In the genomic region with DNA sequence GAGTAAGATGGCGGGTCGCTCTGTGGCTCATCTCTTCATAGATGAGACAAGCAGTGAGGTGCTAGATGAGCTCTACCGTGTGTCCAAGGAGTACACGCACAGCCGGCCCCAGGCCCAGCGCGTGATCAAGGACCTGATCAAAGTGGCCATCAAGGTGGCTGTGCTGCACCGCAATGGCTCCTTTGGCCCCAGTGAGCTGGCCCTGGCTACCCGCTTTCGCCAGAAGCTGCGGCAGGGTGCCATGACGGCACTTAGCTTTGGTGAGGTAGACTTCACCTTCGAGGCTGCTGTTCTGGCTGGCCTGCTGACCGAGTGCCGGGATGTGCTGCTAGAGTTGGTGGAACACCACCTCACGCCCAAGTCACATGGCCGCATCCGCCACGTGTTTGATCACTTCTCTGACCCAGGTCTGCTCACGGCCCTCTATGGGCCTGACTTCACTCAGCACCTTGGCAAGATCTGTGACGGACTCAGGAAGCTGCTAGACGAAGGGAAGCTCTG, we compare ENCODE assay signal across 16 cellular contexts. TPM values are rescaled to one million over a fixed set of nuclear protein-coding genes. Genes with fewer than 3 reads are reported as not detected.
DNase-seq lines count a peak whose midpoint lies in the region; ATAC-seq lines count a peak whose summit lies in the region.
"Had no signal": no experiment of that assay in that cellular context is flagged by ENCODE, and none has a peak within 500 bp of the region (broad histone marks: within the 10 kb centered on the region; RNA-seq: fewer than 3 reads in every experiment).

No MANE protein-coding gene starts in this region.

- ATAC-seq in T-cell (replicated peaks in 1 of 4), result no peak
- ATAC-seq in effector memory CD8-positive, alpha-beta T cell (replicated peaks), result no peak
- ATAC-seq in stimulated activated memory B cell treated with anti-CD40 and anti-IgM and Interleukin-4, amounts not matched to agents 10 μg/mL and 1 μg/mL and 100 μg/mL, for 72 hours, result no peak
- ATAC-seq in GM21825 (IDR thresholded peaks at IDR 0.05; ENCODE audit: unreplicated experiment), result no peak
- ATAC-seq: mucosa of descending colon had no signal

- CTCF ChIA-PET in activated CD4-positive, alpha-beta T cell treated with anti-CD3 and anti-CD28 coated beads, Interleukin-2, amount 10 ng/mL, durations not matched to agents 7 days and 5 days (lab: Charles Lee), result interaction anchor here (0.9 to 2.1 kb wide), 7 partner anchors 9 to 134 kb away, joined by 3 to 6 read pairs (median 4); no protein-coding TSS in a partner anchor
- CTCF ChIA-PET in T-cell (lab: Charles Lee), result interaction anchor here (1.4 to 3.4 kb wide), 3 partner anchors 59 to 134 kb away, joined by 3 to 29 read pairs (median 10); no protein-coding TSS in a partner anchor

- peak overlapping the region; percentile 97 for H3K27ac Mint-ChIP-seq in activated CD4-positive, alpha-beta T cell treated with anti-CD3 and anti-CD28 coated beads, Interleukin-2, amount 10 ng/mL, durations not matched to agents 7 days and 5 days
- H3K27ac Mint-ChIP-seq in T-cell, result peak overlapping the region; percentile 97 to 100
- H3K27ac Mint-ChIP-seq in effector memory CD8-positive, alpha-beta T cell, result peak overlapping the region; percentile 73 to 90
- H3K27ac Mint-ChIP-seq in stimulated activated memory B cell treated with anti-CD40 and anti-IgM and Interleukin-4, amounts not matched to agents 10 μg/mL and 1 μg/mL and 100 μg/mL, for 72 hours, result peak overlapping the region; percentile 85

- peak overlapping the region; percentile 99 for H3K4me3 Mint-ChIP-seq in activated CD4-positive, alpha-beta T cell treated with anti-CD3 and anti-CD28 coated beads, Interleukin-2, amount 10 ng/mL, durations not matched to agents 7 days and 5 days
- peak overlapping the region; percentile 99 to 100 (median 100) for H3K4me3 Mint-ChIP-seq in T-cell
- peak overlapping the region; percentile 93 to 99 for H3K4me3 Mint-ChIP-seq in effector memory CD8-positive, alpha-beta T cell
- H3K4me3 Mint-ChIP-seq in stimulated activated memory B cell treated with anti-CD40 and anti-IgM and Interleukin-4, amounts not matched to agents 10 μg/mL and 1 μg/mL and 100 μg/mL, for 72 hours, result no peak overlapping the region

- no peak for DNase-seq in activated CD4-positive, alpha-beta T cell treated with anti-CD3 and anti-CD28 coated beads, Interleukin-2, amount 10 ng/mL, durations not matched to agents 7 days and 5 days
- DNase-seq in activated CD4-positive, alpha-beta T cell treated with anti-CD3 and anti-CD28 coated beads for 1 hour, result no peak
- DNase-seq in T-cell (no peak), cerebellar cortex (ENCODE audit: low spot score) (no peak), DMS79 (lab: John Stamatoyannopoulos, UW) (no peak)
- DNase-seq in effector memory CD8-positive, alpha-beta T cell, result no peak
- DNase-seq: activated effector memory CD4-positive, alpha-beta T cell treated with Interleukin-2 at 50 U/mL for 16 hours; H7; Kasumi-1; NCI-H524 treated with DMSO at 0.1 percent for 48 hours; SK-N-SH had no signal

- POLR2A ChIA-PET in activated CD4-positive, alpha-beta T cell treated with anti-CD3 and anti-CD28 coated beads, Interleukin-2, amount 10 ng/mL, durations not matched to agents 7 days and 5 days (lab: Charles Lee), result interaction anchor here (1.4 kb wide), 1 partner anchor 31 kb away, joined by 3 read pairs; a partner anchor contains a TSS
- POLR2A ChIA-PET in T-cell (lab: Charles Lee), result no interaction called here

- H3K27me3 Mint-ChIP-seq in activated CD4-positive, alpha-beta T cell treated with anti-CD3 and anti-CD28 coated beads, Interleukin-2, amount 10 ng/mL, durations not matched to agents 7 days and 5 days, result no peaks in the 10 kb centered on the region
- H3K27me3 Mint-ChIP-seq in T-cell, result no peaks in the 10 kb centered on the region
- H3K27me3 Mint-ChIP-seq in effector memory CD8-positive, alpha-beta T cell, result no peaks in the 10 kb centered on the region
- H3K27me3 Mint-ChIP-seq in stimulated activated memory B cell treated with anti-CD40 and anti-IgM and Interleukin-4, amounts not matched to agents 10 μg/mL and 1 μg/mL and 100 μg/mL, for 72 hours, result no peaks in the 10 kb centered on the region

- peaks cover 69% of the 10 kb centered on the region for H3K4me1 Mint-ChIP-seq in activated CD4-positive, alpha-beta T cell treated with anti-CD3 and anti-CD28 coated beads, Interleukin-2, amount 10 ng/mL, durations not matched to agents 7 days and 5 days
- peaks cover 59 to 78% (median 71%) of the 10 kb centered on the region in 3 donors for H3K4me1 Mint-ChIP-seq in T-cell
- peaks cover 33 to 54% of the 10 kb centered on the region in 2 donors for H3K4me1 Mint-ChIP-seq in effector memory CD8-positive, alpha-beta T cell (ENCODE audit: low read depth in 2 of 2)
- peaks cover 45% of the 10 kb centered on the region for H3K4me1 Mint-ChIP-seq in stimulated activated memory B cell treated with anti-CD40 and anti-IgM and Interleukin-4, amounts not matched to agents 10 μg/mL and 1 μg/mL and 100 μg/mL, for 72 hours

- no peaks in the 10 kb centered on the region for H3K9me3 Mint-ChIP-seq in activated CD4-positive, alpha-beta T cell treated with anti-CD3 and anti-CD28 coated beads, Interleukin-2, amount 10 ng/mL, durations not matched to agents 7 days and 5 days
- H3K9me3 Mint-ChIP-seq in T-cell, result no peaks in the 10 kb centered on the region
- H3K9me3 Mint-ChIP-seq in effector memory CD8-positive, alpha-beta T cell, result no peaks in the 10 kb centered on the region
- no peaks in the 10 kb centered on the region for H3K9me3 Mint-ChIP-seq in stimulated activated memory B cell treated with anti-CD40 and anti-IgM and Interleukin-4, amounts not matched to agents 10 μg/mL and 1 μg/mL and 100 μg/mL, for 72 hours

- H3K36me3 Mint-ChIP-seq in activated CD4-positive, alpha-beta T cell treated with anti-CD3 and anti-CD28 coated beads, Interleukin-2, amount 10 ng/mL, durations not matched to agents 7 days and 5 days (ENCODE audit: low read depth), result peaks cover 58% of the 10 kb centered on the region
- H3K36me3 Mint-ChIP-seq in T-cell, result peaks cover 27% of the 10 kb centered on the region
- peaks cover 16% of the 10 kb centered on the region for H3K36me3 Mint-ChIP-seq in effector memory CD8-positive, alpha-beta T cell (ENCODE audit: insufficient read depth)
- peaks cover 30% of the 10 kb centered on the region for H3K36me3 Mint-ChIP-seq in stimulated activated memory B cell treated with anti-CD40 and anti-IgM and Interleukin-4, amounts not matched to agents 10 μg/mL and 1 μg/mL and 100 μg/mL, for 72 hours

RNA-seq across cellular contexts. Expression of a gene that starts 2.4 kb away (rescaled TPM):
- 10 to 100 TPM; 33.7 to 38.4 TPM for total RNA-seq in activated CD4-positive, alpha-beta T cell treated with anti-CD3 and anti-CD28 coated beads, Interleukin-2, amount 10 ng/mL, durations not matched to agents 7 days and 5 days
- total RNA-seq in T-cell, result 10 to 100 TPM in 3 of 5 donors, 1 to 10 TPM in 2; 3.7 to 41.2 (median 38.8) TPM
- total RNA-seq: hepatocyte had no signal

RNA-seq across cellular contexts. Expression of a gene that starts 6.9 kb away (rescaled TPM):
- total RNA-seq in activated CD4-positive, alpha-beta T cell treated with anti-CD3 and anti-CD28 coated beads, Interleukin-2, amount 10 ng/mL, durations not matched to agents 7 days and 5 days, result 1 to 10 TPM; 4.0 to 4.9 TPM
- total RNA-seq in T-cell, result 1 to 10 TPM in 3 of 5 donors, under 1 TPM in 2; 0.68 to 3.2 (median 2.3) TPM

RNA-seq across cellular contexts. Expression of a gene that starts 7.1 kb away (rescaled TPM):
- total RNA-seq in activated CD4-positive, alpha-beta T cell treated with anti-CD3 and anti-CD28 coated beads, Interleukin-2, amount 10 ng/mL, durations not matched to agents 7 days and 5 days, result 10 to 100 TPM; 63.7 to 70.9 TPM
- 10 to 100 TPM; 35.4 to 60.4 (median 52.4) TPM for total RNA-seq in T-cell

RNA-seq across cellular contexts. Expression of a gene that starts 12.4 kb away (rescaled TPM):
- total RNA-seq in activated CD4-positive, alpha-beta T cell treated with anti-CD3 and anti-CD28 coated beads, Interleukin-2, amount 10 ng/mL, durations not matched to agents 7 days and 5 days, result 1 to 10 TPM; 3.8 TPM
- total RNA-seq in T-cell, result 10 to 100 TPM in 1 of 5 donors, 1 to 10 TPM in 4; 2.5 to 11.5 (median 8.5) TPM

RNA-seq across cellular contexts. Expression of a gene that starts 17.0 kb away (rescaled TPM):
- total RNA-seq in activated CD4-positive, alpha-beta T cell treated with anti-CD3 and anti-CD28 coated beads, Interleukin-2, amount 10 ng/mL, durations not matched to agents 7 days and 5 days, result 1 to 10 TPM; 2.0 to 2.7 TPM
- 1 to 10 TPM; 1.9 to 6.2 (median 5.3) TPM for total RNA-seq in T-cell
- total RNA-seq: hepatocyte, subcutaneous adipose tissue had no signal
